In genomic region chr6:146890644-146891434, GRCh38 we compare ENCODE assay signal across 1 cellular context.
TF ChIP-seq lines count a peak whose summit lies in the region.

No MANE protein-coding gene starts in this region.

TF ChIP-seq in K562, 482 proteins besides CTCF, POLR2A, EP300 and RAD21 (continued from another document and continues in another):
- TF ChIP-seq AFF4 (CRISPR knock-in tag; IDR thresholded peaks at IDR 0.05) (no peak), CREM (IDR thresholded peaks at IDR 0.05; ENCODE audit: low read depth) (no peak), XRCC4 (IDR thresholded peaks at IDR 0.05; ENCODE audit: extremely low read depth, insufficient read depth, insufficient read length) (no peak), CTBP1 (IDR thresholded peaks at IDR 0.05; ENCODE audit: borderline replicate concordance) (peak; percentile 64), NKRF (IDR thresholded peaks at IDR 0.05; ENCODE audit: borderline replicate concordance) (no peak), ARID1B (IDR thresholded peaks at IDR 0.05) (0 out of 2 replicates have a peak, but pooled peaks have one; percentile 33), KAT8 (IDR thresholded peaks at IDR 0.05; ENCODE audit: low read depth) (no peak), SPI1 (IDR thresholded peaks at IDR 0.05; ENCODE audit: borderline replicate concordance, low read depth, low read length) (no peak), ZNF740 (CRISPR knock-in tag; IDR thresholded peaks at IDR 0.05) (no peak), ZNF740 (tag; IDR thresholded peaks at IDR 0.05) (0 out of 4 replicates have a peak, but pooled peaks of 1 of the 2 experiments have one; percentile 27), MYC (IDR thresholded peaks at IDR 0.05; ENCODE audit: low read depth, low read length) (no peak), MYC (CRISPR knock-in tag; IDR thresholded peaks at IDR 0.05; ENCODE audit: borderline replicate concordance, low read depth) (peak; percentile 76; the same call in 1 of the 2 replicates), ZNF165 (CRISPR knock-in tag; IDR thresholded peaks at IDR 0.05; ENCODE audit: borderline replicate concordance) (no peak), KLF10 (CRISPR knock-in tag; IDR thresholded peaks at IDR 0.05) (no peak), ESRRB (CRISPR knock-in tag; IDR thresholded peaks at IDR 0.05; ENCODE audit: borderline replicate concordance) (no peak), KLF13 (tag; IDR thresholded peaks at IDR 0.05; ENCODE audit: borderline replicate concordance, low read depth) (no peak), SMARCE1 (IDR thresholded peaks at IDR 0.05) (peak; percentile 11; the same call in 1 of the 2 replicates), HBP1 (CRISPR knock-in tag; IDR thresholded peaks at IDR 0.05) (no peak), PKNOX1 (IDR thresholded peaks at IDR 0.05) (no peak), SMARCA5 (IDR thresholded peaks at IDR 0.05) (no peak), CLOCK (CRISPR knock-in tag; IDR thresholded peaks at IDR 0.05; ENCODE audit: borderline replicate concordance) (0 out of 2 replicates have a peak, but pooled peaks have one; percentile 15), ZNF764 (CRISPR knock-in tag; IDR thresholded peaks at IDR 0.05; ENCODE audit: low read depth) (no peak), RBM15 (IDR thresholded peaks at IDR 0.05; ENCODE audit: insufficient read depth, low read length) (no peak), ILK (tag; IDR thresholded peaks at IDR 0.05; ENCODE audit: borderline replicate concordance, low read depth) (0 out of 2 replicates have a peak, but pooled peaks have one; percentile 2), ZNF316 (IDR thresholded peaks at IDR 0.05) (no peak), SRSF1 (IDR thresholded peaks at IDR 0.05; ENCODE audit: low read depth, low read length) (no peak), RAD51 (IDR thresholded peaks at IDR 0.05; ENCODE audit: borderline replicate concordance, low read depth) (no peak), CGGBP1 (CRISPR knock-in tag; IDR thresholded peaks at IDR 0.05) (no peak), MECOM (CRISPR knock-in tag; IDR thresholded peaks at IDR 0.05) (peak; percentile 44; the same call in 1 of the 2 replicates), FUS (optimal IDR thresholded peaks at IDR 0.05; ENCODE audit: low read depth, low read length) (no peak), RBM34 (IDR thresholded peaks at IDR 0.05; ENCODE audit: borderline replicate concordance, insufficient read depth, low read length) (no peak), ZNF398 (CRISPR knock-in tag; IDR thresholded peaks at IDR 0.05) (no peak), ZBTB12 (CRISPR knock-in tag; IDR thresholded peaks at IDR 0.05) (0 out of 2 replicates have a peak, but pooled peaks have one; percentile 48), HOMEZ (CRISPR knock-in tag; IDR thresholded peaks at IDR 0.05) (no peak), HMBOX1 (IDR thresholded peaks at IDR 0.05) (peak; percentile 85), ZNF143 (CRISPR knock-in tag; IDR thresholded peaks at IDR 0.05) (no peak), USF1 (CRISPR knock-in tag; IDR thresholded peaks at IDR 0.05) (no peak), ZNF707 (CRISPR knock-in tag; conservative IDR thresholded peaks at IDR 0.05) (no peak), MAFG (tag; conservative IDR thresholded peaks at IDR 0.05) (peak; percentile 44; the same call in 1 of the 2 replicates), FOSL1 (tag; conservative IDR thresholded peaks at IDR 0.05) (peak; percentile 34; the same call in 1 of the 2 replicates), ZNF584 (CRISPR knock-in tag; IDR thresholded peaks at IDR 0.05; ENCODE audit: low read depth) (no peak; the same call in 1 of the 2 replicates)
